1 cellular context compared by ENCODE assay signal in genomic region chr1:65429078-65429477, GRCh38.
TF ChIP-seq lines count a peak whose summit lies in the region.

No MANE protein-coding gene starts in this region.

TF ChIP-seq in endothelial cell of umbilical vein, 7 proteins besides CTCF, POLR2A, EP300 and RAD21 (continued from another document):
- TF ChIP-seq JUN (IDR thresholded peaks at IDR 0.05; ENCODE audit: borderline replicate concordance, insufficient read depth, insufficient read length, low read depth) (no peak), MYC (IDR thresholded peaks at IDR 0.05; ENCODE audit: low read depth, low read length) (no peak)
- TF ChIP-seq, protein P1, sequence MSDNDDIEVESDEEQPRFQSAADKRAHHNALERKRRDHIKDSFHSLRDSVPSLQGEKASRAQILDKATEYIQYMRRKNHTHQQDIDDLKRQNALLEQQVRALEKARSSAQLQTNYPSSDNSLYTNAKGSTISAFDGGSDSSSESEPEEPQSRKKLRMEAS (IDR thresholded peaks at IDR 0.05; ENCODE audit: insufficient read depth, insufficient read length), result no peak
